ENCODE assay signal across 2 cellular contexts in the genomic region with DNA sequence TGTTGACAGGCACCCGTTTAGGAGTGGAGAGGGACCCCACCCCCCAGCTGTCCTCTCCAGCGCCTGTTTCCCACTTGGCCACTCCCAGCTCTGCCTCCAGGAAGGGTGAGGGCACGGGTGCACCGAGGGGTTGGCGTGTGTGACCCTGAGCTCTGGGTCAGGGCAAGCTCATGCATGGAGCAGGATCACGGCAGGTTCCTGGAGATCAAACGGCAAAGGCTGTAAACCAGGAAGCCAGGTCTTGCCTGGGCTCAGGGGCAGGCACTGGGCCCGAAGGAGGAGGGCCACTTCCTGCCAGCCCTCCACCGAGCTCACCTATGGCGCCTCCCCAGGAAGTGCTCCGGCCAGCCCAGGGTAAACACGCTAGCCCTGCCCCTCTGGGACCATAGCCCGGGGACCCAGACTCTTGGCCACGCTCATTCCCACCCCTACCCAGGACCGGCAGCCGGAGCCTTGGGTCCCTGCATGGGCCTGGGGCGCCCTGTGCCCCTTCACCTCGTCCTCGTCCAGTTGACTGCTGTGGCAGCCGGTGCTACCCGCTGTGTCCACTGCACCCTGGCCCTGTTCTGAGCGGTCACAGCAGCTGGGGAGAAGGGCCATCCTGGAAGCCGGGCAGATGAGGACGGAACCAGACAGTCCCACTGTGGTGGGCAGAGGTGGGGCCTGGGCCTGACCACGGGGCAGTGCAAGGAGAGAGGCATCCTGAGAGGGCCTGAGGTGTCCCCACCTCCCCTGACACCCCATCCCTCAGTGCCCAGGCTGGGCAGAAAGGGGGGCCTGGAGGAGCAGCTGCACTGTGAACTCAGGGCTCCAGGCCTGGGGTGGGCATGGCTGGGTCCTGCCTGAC.
TF ChIP-seq lines count a peak whose summit lies in the region.

No MANE protein-coding gene starts in this region.

TF ChIP-seq in IMR-90, 13 proteins besides CTCF, POLR2A, EP300 and RAD21:
- TF ChIP-seq, protein P1, sequence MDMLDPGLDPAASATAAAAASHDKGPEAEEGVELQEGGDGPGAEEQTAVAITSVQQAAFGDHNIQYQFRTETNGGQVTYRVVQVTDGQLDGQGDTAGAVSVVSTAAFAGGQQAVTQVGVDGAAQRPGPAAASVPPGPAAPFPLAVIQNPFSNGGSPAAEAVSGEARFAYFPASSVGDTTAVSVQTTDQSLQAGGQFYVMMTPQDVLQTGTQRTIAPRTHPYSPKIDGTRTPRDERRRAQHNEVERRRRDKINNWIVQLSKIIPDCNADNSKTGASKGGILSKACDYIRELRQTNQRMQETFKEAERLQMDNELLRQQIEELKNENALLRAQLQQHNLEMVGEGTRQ (IDR thresholded peaks at IDR 0.05; ENCODE audit: low read depth, low read length): no peak
- TF ChIP-seq CEBPB (IDR thresholded peaks at IDR 0.05; ENCODE audit: low read depth, low read length) (no peak), RFX5 (IDR thresholded peaks at IDR 0.05; ENCODE audit: low read depth, low read length) (no peak), MAFK (IDR thresholded peaks at IDR 0.05; ENCODE audit: low read depth, low read length) (no peak), RCOR1 (IDR thresholded peaks at IDR 0.05; ENCODE audit: insufficient replicate concordance, low read length) (no peak), MXI1 (IDR thresholded peaks at IDR 0.05; ENCODE audit: borderline replicate concordance, low read depth, low read length) (no peak), CHD1 (IDR thresholded peaks at IDR 0.05; ENCODE audit: low read depth, low read length) (no peak), SMC3 (IDR thresholded peaks at IDR 0.05; ENCODE audit: low read depth, low read length) (no peak), NFE2L2 (IDR thresholded peaks at IDR 0.05; ENCODE audit: low read depth, low read length) (no peak), FOS (IDR thresholded peaks at IDR 0.05; ENCODE audit: low read depth, low read length) (no peak), BHLHE40 (IDR thresholded peaks at IDR 0.05; ENCODE audit: low read depth, low read length) (no peak)
- TF ChIP-seq, protein P2, sequence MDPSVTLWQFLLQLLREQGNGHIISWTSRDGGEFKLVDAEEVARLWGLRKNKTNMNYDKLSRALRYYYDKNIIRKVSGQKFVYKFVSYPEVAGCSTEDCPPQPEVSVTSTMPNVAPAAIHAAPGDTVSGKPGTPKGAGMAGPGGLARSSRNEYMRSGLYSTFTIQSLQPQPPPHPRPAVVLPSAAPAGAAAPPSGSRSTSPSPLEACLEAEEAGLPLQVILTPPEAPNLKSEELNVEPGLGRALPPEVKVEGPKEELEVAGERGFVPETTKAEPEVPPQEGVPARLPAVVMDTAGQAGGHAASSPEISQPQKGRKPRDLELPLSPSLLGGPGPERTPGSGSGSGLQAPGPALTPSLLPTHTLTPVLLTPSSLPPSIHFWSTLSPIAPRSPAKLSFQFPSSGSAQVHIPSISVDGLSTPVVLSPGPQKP (IDR thresholded peaks at IDR 0.05; ENCODE audit: borderline replicate concordance, low read depth, low read length): no peak

TF ChIP-seq in liver, 16 proteins besides CTCF, POLR2A, EP300 and RAD21:
- TF ChIP-seq NR2F2 (IDR thresholded peaks at IDR 0.05) (peak; percentile 81), HNF4G (IDR thresholded peaks at IDR 0.05) (peak; percentile 58), SP1 (IDR thresholded peaks at IDR 0.05) (peak; percentile 94), HNF4A (conservative IDR thresholded peaks at IDR 0.05) (peak; percentile 84 to 88), FOXA2 (IDR thresholded peaks at IDR 0.05) (peak; percentile 86), FOXA1 (IDR thresholded peaks at IDR 0.05) (peak; percentile 86), EGR1 (IDR thresholded peaks at IDR 0.05; ENCODE audit: low read depth in 2 of 2) (peak; percentile 79 to 93), RXRA (IDR thresholded peaks at IDR 0.05) (peak; percentile 98 to 99), YY1 (IDR thresholded peaks at IDR 0.05) (peak; percentile 81), JUND (IDR thresholded peaks at IDR 0.05) (peak in 1 of 2 donors; percentile 21), TAF1 (conservative IDR thresholded peaks at IDR 0.05) (no peak), GABPA (IDR thresholded peaks at IDR 0.05 in 1 of 2, conservative IDR thresholded peaks at IDR 0.05 in 1 of 2) (peak; percentile 68 to 88)
- TF ChIP-seq, protein P3, sequence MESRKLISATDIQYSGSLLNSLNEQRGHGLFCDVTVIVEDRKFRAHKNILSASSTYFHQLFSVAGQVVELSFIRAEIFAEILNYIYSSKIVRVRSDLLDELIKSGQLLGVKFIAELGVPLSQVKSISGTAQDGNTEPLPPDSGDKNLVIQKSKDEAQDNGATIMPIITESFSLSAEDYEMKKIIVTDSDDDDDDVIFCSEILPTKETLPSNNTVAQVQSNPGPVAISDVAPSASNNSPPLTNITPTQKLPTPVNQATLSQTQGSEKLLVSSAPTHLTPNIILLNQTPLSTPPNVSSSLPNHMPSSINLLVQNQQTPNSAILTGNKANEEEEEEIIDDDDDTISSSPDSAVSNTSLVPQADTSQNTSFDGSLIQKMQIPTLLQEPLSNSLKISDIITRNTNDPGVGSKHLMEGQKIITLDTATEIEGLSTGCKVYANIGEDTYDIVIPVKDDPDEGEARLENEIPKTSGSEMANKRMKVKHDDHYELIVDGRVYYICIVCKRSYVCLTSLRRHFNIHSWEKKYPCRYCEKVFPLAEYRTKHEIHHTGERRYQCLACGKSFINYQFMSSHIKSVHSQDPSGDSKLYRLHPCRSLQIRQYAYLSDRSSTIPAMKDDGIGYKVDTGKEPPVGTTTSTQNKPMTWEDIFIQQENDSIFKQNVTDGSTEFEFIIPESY (IDR thresholded peaks at IDR 0.05): peak; percentile 87
- TF ChIP-seq, protein P4, sequence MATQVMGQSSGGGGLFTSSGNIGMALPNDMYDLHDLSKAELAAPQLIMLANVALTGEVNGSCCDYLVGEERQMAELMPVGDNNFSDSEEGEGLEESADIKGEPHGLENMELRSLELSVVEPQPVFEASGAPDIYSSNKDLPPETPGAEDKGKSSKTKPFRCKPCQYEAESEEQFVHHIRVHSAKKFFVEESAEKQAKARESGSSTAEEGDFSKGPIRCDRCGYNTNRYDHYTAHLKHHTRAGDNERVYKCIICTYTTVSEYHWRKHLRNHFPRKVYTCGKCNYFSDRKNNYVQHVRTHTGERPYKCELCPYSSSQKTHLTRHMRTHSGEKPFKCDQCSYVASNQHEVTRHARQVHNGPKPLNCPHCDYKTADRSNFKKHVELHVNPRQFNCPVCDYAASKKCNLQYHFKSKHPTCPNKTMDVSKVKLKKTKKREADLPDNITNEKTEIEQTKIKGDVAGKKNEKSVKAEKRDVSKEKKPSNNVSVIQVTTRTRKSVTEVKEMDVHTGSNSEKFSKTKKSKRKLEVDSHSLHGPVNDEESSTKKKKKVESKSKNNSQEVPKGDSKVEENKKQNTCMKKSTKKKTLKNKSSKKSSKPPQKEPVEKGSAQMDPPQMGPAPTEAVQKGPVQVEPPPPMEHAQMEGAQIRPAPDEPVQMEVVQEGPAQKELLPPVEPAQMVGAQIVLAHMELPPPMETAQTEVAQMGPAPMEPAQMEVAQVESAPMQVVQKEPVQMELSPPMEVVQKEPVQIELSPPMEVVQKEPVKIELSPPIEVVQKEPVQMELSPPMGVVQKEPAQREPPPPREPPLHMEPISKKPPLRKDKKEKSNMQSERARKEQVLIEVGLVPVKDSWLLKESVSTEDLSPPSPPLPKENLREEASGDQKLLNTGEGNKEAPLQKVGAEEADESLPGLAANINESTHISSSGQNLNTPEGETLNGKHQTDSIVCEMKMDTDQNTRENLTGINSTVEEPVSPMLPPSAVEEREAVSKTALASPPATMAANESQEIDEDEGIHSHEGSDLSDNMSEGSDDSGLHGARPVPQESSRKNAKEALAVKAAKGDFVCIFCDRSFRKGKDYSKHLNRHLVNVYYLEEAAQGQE (IDR thresholded peaks at IDR 0.05): peak; percentile 43
- TF ChIP-seq, protein P5, sequence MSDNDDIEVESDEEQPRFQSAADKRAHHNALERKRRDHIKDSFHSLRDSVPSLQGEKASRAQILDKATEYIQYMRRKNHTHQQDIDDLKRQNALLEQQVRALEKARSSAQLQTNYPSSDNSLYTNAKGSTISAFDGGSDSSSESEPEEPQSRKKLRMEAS (IDR thresholded peaks at IDR 0.05): peak; percentile 98
- TF ChIP-seq, protein P6, sequence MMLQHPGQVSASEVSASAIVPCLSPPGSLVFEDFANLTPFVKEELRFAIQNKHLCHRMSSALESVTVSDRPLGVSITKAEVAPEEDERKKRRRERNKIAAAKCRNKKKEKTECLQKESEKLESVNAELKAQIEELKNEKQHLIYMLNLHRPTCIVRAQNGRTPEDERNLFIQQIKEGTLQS (IDR thresholded peaks at IDR 0.05): peak; percentile 45
